ENCODE assay signal across 1 cellular context in the genomic region with DNA sequence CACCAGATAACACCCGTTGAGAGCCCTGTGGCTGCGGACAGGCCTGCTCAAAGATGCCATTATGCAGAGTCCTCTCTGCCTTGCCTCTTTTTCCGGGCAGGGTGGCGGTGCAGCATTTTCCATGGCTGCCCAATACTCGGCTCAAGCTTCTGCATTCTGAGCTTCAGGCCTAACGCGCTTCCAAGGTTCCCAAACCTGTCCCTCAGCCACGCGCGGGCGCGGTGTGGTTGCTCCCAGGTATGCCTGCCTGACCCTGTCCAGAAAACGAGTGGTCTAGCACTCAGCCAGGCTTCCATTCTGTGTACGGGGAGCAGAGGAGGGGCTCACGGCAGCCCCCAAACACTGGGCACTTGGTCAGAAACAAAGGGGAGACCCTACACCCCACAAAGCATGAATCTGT.
TF ChIP-seq lines count a peak whose summit lies in the region.

No MANE protein-coding gene starts in this region.

TF ChIP-seq in A549, 52 proteins besides CTCF, POLR2A, EP300 and RAD21 (continued from another document):
- no peak for TF ChIP-seq NPAS2 (CRISPR knock-in tag; IDR thresholded peaks at IDR 0.05; ENCODE audit: borderline replicate concordance)
